20 cellular contexts compared by ENCODE assay signal in the genomic region with DNA sequence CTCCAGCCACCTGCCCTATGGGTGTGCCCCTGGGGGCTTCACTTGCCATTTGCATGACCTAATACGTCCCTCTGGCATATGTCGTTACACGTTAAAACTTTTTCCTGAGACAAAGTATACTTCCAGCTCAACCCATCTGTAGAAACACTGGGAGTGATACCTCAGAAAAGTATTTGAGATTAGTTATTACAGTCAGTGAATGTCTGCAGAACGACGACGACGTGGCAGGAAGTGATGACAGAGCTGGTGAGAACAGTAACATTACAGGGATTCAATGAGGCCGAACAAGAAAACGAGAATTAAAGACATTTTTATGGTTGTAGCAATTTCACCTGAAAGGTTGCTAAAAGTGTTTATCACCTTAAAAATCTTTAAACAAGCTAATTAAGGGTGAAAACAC. TPM values are rescaled to one million over a fixed set of nuclear protein-coding genes. Genes with fewer than 3 reads are reported as not detected.
"Had no signal": no experiment of that assay in that cellular context is flagged by ENCODE, and none has a peak within 500 bp of the region (broad histone marks: within the 10 kb centered on the region; RNA-seq: fewer than 3 reads in every experiment).

No MANE protein-coding gene starts in this region.

- H3K27ac ChIP-seq: foreskin keratinocyte had no signal

- ATAC-seq: effector memory CD8-positive, alpha-beta T cell; esophagus mucosa; foreskin keratinocyte; natural killer cell treated with Interleukin-12 subunit alpha and Interleukin-12 subunit beta and Interleukin-15 and Interleukin-18, amount 100 ng/mL, for 72 hours; sciatic nerve; stimulated activated memory B cell treated with anti-CD40 and anti-IgM and Interleukin-4, amounts not matched to agents 10 μg/mL and 1 μg/mL and 100 μg/mL, for 72 hours had no signal

- H3K9me3 ChIP-seq: transverse colon had no signal

- H3K4me3 ChIP-seq: coronary artery, spleen, transverse colon had no signal

- DNase-seq: activated CD4-positive, alpha-beta memory T cell treated with anti-CD3 and anti-CD28 coated beads for 36 hours; activated gamma-delta T cell treated with Interleukin-2 at 50 U/mL for 16 hours; activated naive CD8-positive, alpha-beta T cell treated with anti-CD3 and anti-CD28 coated beads, Interleukin-2, amount 10 ng/mL, durations not matched to agents 7 days and 5 days; activated T-cell treated with anti-CD3 and anti-CD28 coated beads, Interleukin-2, amount 50 U/mL, for 48 hours; caudate nucleus; effector memory CD8-positive, alpha-beta T cell; foreskin keratinocyte; mammary epithelial cell; occipital lobe; SHP77; spleen; stimulated activated CD4-positive, alpha-beta T cell treated with anti-CD3 and anti-CD28 coated beads, Interleukin-1b, Interleukin-23, amount 100 ng/mL, for 48 hours; transverse colon had no signal

- H3K9me3 Mint-ChIP-seq: activated CD4-positive, alpha-beta memory T cell treated with anti-CD3 and anti-CD28 coated beads for 36 hours; activated naive CD8-positive, alpha-beta T cell treated with anti-CD3 and anti-CD28 coated beads, Interleukin-2, amount 10 ng/mL, durations not matched to agents 7 days and 5 days; natural killer cell treated with Interleukin-12 subunit alpha and Interleukin-12 subunit beta and Interleukin-15 and Interleukin-18, amount 100 ng/mL, for 72 hours; stimulated activated memory B cell treated with anti-CD40 and anti-IgM and Interleukin-4, amounts not matched to agents 10 μg/mL and 1 μg/mL and 100 μg/mL, for 72 hours; T-helper 2 cell treated with Interferon-gamma antibody and Interleukin-4, amounts not matched to agents 5 μg/mL and 100 μg/mL, for 36 hours had no signal

- H3K4me1 ChIP-seq: foreskin keratinocyte, transverse colon had no signal

- H3K36me3 ChIP-seq: spleen, transverse colon had no signal

- H3K27me3 Mint-ChIP-seq: activated CD4-positive, alpha-beta memory T cell treated with anti-CD3 and anti-CD28 coated beads for 36 hours; progenitor cell of endocrine pancreas had no signal

- H3K4me1 Mint-ChIP-seq: activated naive CD8-positive, alpha-beta T cell treated with anti-CD3 and anti-CD28 coated beads, Interleukin-2, amount 10 ng/mL, durations not matched to agents 7 days and 5 days; stimulated activated memory B cell treated with anti-CD40 and anti-IgM and Interleukin-4, amounts not matched to agents 10 μg/mL and 1 μg/mL and 100 μg/mL, for 72 hours had no signal

- H3K4me3 Mint-ChIP-seq: activated CD4-positive, alpha-beta memory T cell treated with anti-CD3 and anti-CD28 coated beads for 36 hours; activated naive CD8-positive, alpha-beta T cell treated with anti-CD3 and anti-CD28 coated beads, Interleukin-2, amount 10 ng/mL, durations not matched to agents 7 days and 5 days; effector memory CD8-positive, alpha-beta T cell; natural killer cell treated with Interleukin-12 subunit alpha and Interleukin-12 subunit beta and Interleukin-15 and Interleukin-18, amount 100 ng/mL, for 72 hours; stimulated activated memory B cell treated with anti-CD40 and anti-IgM and Interleukin-4, amounts not matched to agents 10 μg/mL and 1 μg/mL and 100 μg/mL, for 72 hours; T-helper 2 cell treated with Interferon-gamma antibody and Interleukin-4, amounts not matched to agents 5 μg/mL and 100 μg/mL, for 36 hours had no signal

- H3K36me3 Mint-ChIP-seq: activated CD4-positive, alpha-beta memory T cell treated with anti-CD3 and anti-CD28 coated beads for 36 hours; activated naive CD8-positive, alpha-beta T cell treated with anti-CD3 and anti-CD28 coated beads, Interleukin-2, amount 10 ng/mL, durations not matched to agents 7 days and 5 days; natural killer cell treated with Interleukin-12 subunit alpha and Interleukin-12 subunit beta and Interleukin-15 and Interleukin-18, amount 100 ng/mL, for 72 hours; stimulated activated memory B cell treated with anti-CD40 and anti-IgM and Interleukin-4, amounts not matched to agents 10 μg/mL and 1 μg/mL and 100 μg/mL, for 72 hours had no signal

- H3K27ac Mint-ChIP-seq: activated CD4-positive, alpha-beta memory T cell treated with anti-CD3 and anti-CD28 coated beads for 36 hours; activated naive CD8-positive, alpha-beta T cell treated with anti-CD3 and anti-CD28 coated beads, Interleukin-2, amount 10 ng/mL, durations not matched to agents 7 days and 5 days; effector memory CD8-positive, alpha-beta T cell; natural killer cell treated with Interleukin-12 subunit alpha and Interleukin-12 subunit beta and Interleukin-15 and Interleukin-18, amount 100 ng/mL, for 72 hours; progenitor cell of endocrine pancreas; stimulated activated memory B cell treated with anti-CD40 and anti-IgM and Interleukin-4, amounts not matched to agents 10 μg/mL and 1 μg/mL and 100 μg/mL, for 72 hours; T-helper 2 cell treated with Interferon-gamma antibody and Interleukin-4, amounts not matched to agents 5 μg/mL and 100 μg/mL, for 36 hours had no signal

RNA-seq across cellular contexts. Expression of gene SASH1, which starts 40.2 kb away (rescaled TPM):
- total RNA-seq: activated naive CD8-positive, alpha-beta T cell treated with anti-CD3 and anti-CD28 coated beads, Interleukin-2, amount 10 ng/mL, durations not matched to agents 7 days and 5 days had no signal
